In genomic region chr14:24430682-24431568, GRCh38 we compare ENCODE assay signal across 1 cellular context.
TF ChIP-seq lines count a peak whose summit lies in the region.

No MANE protein-coding gene starts in this region.

TF ChIP-seq in endothelial cell of umbilical vein, 7 proteins besides CTCF, POLR2A, EP300 and RAD21:
- TF ChIP-seq POLR2AphosphoS5 (IDR thresholded peaks at IDR 0.05; ENCODE audit: insufficient read depth, low read depth, low read length) (no peak), GATA2 (IDR thresholded peaks at IDR 0.05; ENCODE audit: insufficient read depth, insufficient read length, low read depth, low read length) (no peak), JUN (IDR thresholded peaks at IDR 0.05; ENCODE audit: borderline replicate concordance, insufficient read depth, insufficient read length, low read depth) (no peak), MAX (IDR thresholded peaks at IDR 0.05; ENCODE audit: insufficient read depth, insufficient read length) (no peak), EZH2 (IDR thresholded peaks at IDR 0.05; ENCODE audit: borderline replicate concordance, low read depth, low read length, severe bottlenecking) (no peak), MYC (IDR thresholded peaks at IDR 0.05; ENCODE audit: low read depth, low read length) (no peak), FOS (IDR thresholded peaks at IDR 0.05; ENCODE audit: borderline replicate concordance, insufficient read depth, low read length) (no peak)
TF ChIP-seq in endothelial cell of umbilical vein: peak in this region for 0.
